In genomic region chr11:13429288-13429687, GRCh38 we compare ENCODE assay signal across 7 cellular contexts.
"Had no signal": no experiment of that assay in that cellular context is flagged by ENCODE, and none has a peak within 500 bp of the region (broad histone marks: within the 10 kb centered on the region; RNA-seq: fewer than 3 reads in every experiment).

No MANE protein-coding gene starts in this region.

- ATAC-seq: HCT116, HepG2 had no signal

- H3K4me3 Mint-ChIP-seq: HFFc6 had no signal

- DNase-seq: GM23248, GOT3, H7, HFFc6 had no signal

- H3K27me3 Mint-ChIP-seq: IgD-negative memory B cell had no signal

- H3K27ac Mint-ChIP-seq: HFFc6, IgD-negative memory B cell had no signal
